ENCODE assay signal across 21 cellular contexts in genomic region chr15:101795455-101795854, GRCh38. TPM values are rescaled to one million over a fixed set of nuclear protein-coding genes. Genes with fewer than 3 reads are reported as not detected.
DNase-seq lines count a peak whose midpoint lies in the region; ATAC-seq and TF ChIP-seq lines count a peak whose summit lies in the region.
"Had no signal": no experiment of that assay in that cellular context is flagged by ENCODE, and none has a peak within 500 bp of the region (broad histone marks: within the 10 kb centered on the region; RNA-seq: fewer than 3 reads in every experiment).

No MANE protein-coding gene starts in this region.

- in situ Hi-C loops in mammary epithelial cell (cut with MboI; ENCODE audit: low sequenced_read_pairs in 2 of 2) = no loop called here

- ATAC-seq in GM21367 (IDR thresholded peaks at IDR 0.05; ENCODE audit: unreplicated experiment) = no peak
- ATAC-seq: activated naive CD4-positive, alpha-beta T cell treated with anti-CD3 and anti-CD28 coated beads, Interleukin-2, amount 50 U/mL, for 72 hours; esophagus mucosa; K562 had no signal

- TF ChIP-seq CTCF in AG09309 (IDR thresholded peaks at IDR 0.05; ENCODE audit: control insufficient read depth, insufficient read depth, low read depth, low read length, missing control alignments) (no peak), mammary epithelial cell (conservative IDR thresholded peaks at IDR 0.05 in 1 of 2, IDR thresholded peaks at IDR 0.05 in 1 of 2; ENCODE audit: extremely low read depth in 1 of 2, insufficient read depth in 1 of 2, low read depth in 1 of 2, low read length in 2 of 2) (no peak), GM20000 (IDR thresholded peaks at IDR 0.05; ENCODE audit: extremely low read depth, missing control alignments) (no peak)

- no peak overlapping the region for H3K9ac ChIP-seq in mammary epithelial cell (ENCODE audit: insufficient read depth, low read length)

- no peak overlapping the region for H3K4me2 ChIP-seq in mammary epithelial cell (ENCODE audit: insufficient read depth, low read depth, low read length)

- no peak overlapping the region for H3K27ac ChIP-seq in mammary epithelial cell (ENCODE audit: insufficient read depth, low read depth, low read length)

- H3K36me3 ChIP-seq in mammary epithelial cell (ENCODE audit: insufficient read depth, low read length) = no peaks in the 10 kb centered on the region
- H3K36me3 ChIP-seq: BE2C had no signal

- H2AFZ ChIP-seq in mammary epithelial cell (ENCODE audit: low read depth, low read length) = no peak overlapping the region

- no peaks in the 10 kb centered on the region for H3K9me3 ChIP-seq in mammary epithelial cell (replicated peaks; ENCODE audit: insufficient read depth, low read length)
- H3K9me3 ChIP-seq: BE2C had no signal

- dilution Hi-C loops in mammary epithelial cell (cut with HindIII; ENCODE audit: low sequenced_read_pairs) = no loop called here

- H3K79me2 ChIP-seq in mammary epithelial cell (ENCODE audit: insufficient read depth, low read length) = no peaks in the 10 kb centered on the region

- intact Hi-C loops in mammary epithelial cell (cut with micrococcal nuclease) = no loop called here

- H3K27me3 ChIP-seq in mammary epithelial cell (ENCODE audit: insufficient read depth, low read length) = no peaks in the 10 kb centered on the region

- DNase-seq in AG09309 (ENCODE audit: low read depth) (peak; percentile 37), HT1080 (ENCODE audit: low read depth) (peak; percentile 88), mammary epithelial cell (peak; percentile 56), iris pigment epithelial cell (ENCODE audit: low read depth) (peak; percentile 77), GM20000 (ENCODE audit: low spot score) (no peak), NCI-H2196 (lab: John Stamatoyannopoulos, UW; ENCODE audit: unreplicated experiment) (no peak), occipital lobe (lab: John Stamatoyannopoulos, UW) (no peak)
- DNase-seq: BE2C, DND-41, immature natural killer cell, NCI-H1417, NCI-H446 had no signal

- CTCF ChIA-PET in mammary epithelial cell (lab: Charles Lee; ENCODE audit: low non-redundant PET) = no interaction called here

- H4K20me1 ChIP-seq in mammary epithelial cell (ENCODE audit: insufficient read depth, low read length) = no peaks in the 10 kb centered on the region

- H3K4me1 ChIP-seq in mammary epithelial cell (ENCODE audit: insufficient read depth, low read length) = no peaks in the 10 kb centered on the region
- H3K4me1 ChIP-seq: BE2C had no signal

- H3K4me3 ChIP-seq in AG09309 (ENCODE audit: control insufficient read depth, low read depth, low read length) = no peak overlapping the region
- H3K4me3 ChIP-seq in mammary epithelial cell (replicated peaks in 1 of 3; ENCODE audit: insufficient read depth in 1 of 3, low read depth in 2 of 3, low read length in 3 of 3) = no peak overlapping the region
- H3K4me3 ChIP-seq: K562 had no signal

- WGBS in mammary epithelial cell (ENCODE audit: low coverage, missing lambda C conversion rate) = 30% methylated on average over 1 of the region's 1 CpG

- no TSS peak for BruUV-seq in mammary epithelial cell (replicated peaks; lab: Mats Ljungman, UMichigan)

RNA-seq across cellular contexts. Expression of gene OR4F6, which starts 7.9 kb away (rescaled TPM):
- 0.14 TPM in 1 of 2 replicates, not detected in the other for total RNA-seq in HT1080 (2014; rRNA removed; shearing (Covaris generic))
- not detected in 2 replicates for polyA plus RNA-seq in HT1080 (2015; cell fraction: cytosol; rRNA removed)
- polyA plus RNA-seq in HT1080 (2015; cell fraction: nucleus; rRNA removed) = not detected in 2 replicates
- total RNA-seq in mammary epithelial cell (not detected), occipital lobe (not detected)
- polyA plus RNA-seq in mammary epithelial cell = not detected
- not detected for polyA minus RNA-seq in mammary epithelial cell
- total RNA-seq: activated naive CD4-positive, alpha-beta T cell treated with anti-CD3 and anti-CD28 coated beads, Interleukin-2, amount 50 U/mL, for 72 hours; cerebellum; esophagus mucosa; K562; mesothelial cell of epicardium; osteocyte; T-helper 1 cell treated with Interleukin-12 subunit alpha and Interleukin-12 subunit beta and Interleukin-4 antibody, amounts not matched to agents 30 ng/mL and 1 ng/mL, for 36 hours; temporal lobe had no signal
- polyA plus RNA-seq: immature natural killer cell, K562 had no signal

RNA-seq across cellular contexts. Expression of gene OR4F15, which starts 16.5 kb away (rescaled TPM):
- total RNA-seq in HT1080 (2014; rRNA removed; shearing (Covaris generic)) = 0.30 and 0.51 TPM in 2 replicates
- 0.03 TPM in 1 of 2 replicates, not detected in the other for polyA plus RNA-seq in HT1080 (2015; cell fraction: cytosol; rRNA removed)
- polyA plus RNA-seq in HT1080 (2015; cell fraction: nucleus; rRNA removed) = 0.18 and 0.32 TPM in 2 replicates
- total RNA-seq in mammary epithelial cell (not detected), occipital lobe (not detected)
- polyA plus RNA-seq in mammary epithelial cell = not detected
- polyA minus RNA-seq in mammary epithelial cell = not detected
- total RNA-seq: activated naive CD4-positive, alpha-beta T cell treated with anti-CD3 and anti-CD28 coated beads, Interleukin-2, amount 50 U/mL, for 72 hours; cerebellum; esophagus mucosa; K562; mesothelial cell of epicardium; osteocyte; T-helper 1 cell treated with Interleukin-12 subunit alpha and Interleukin-12 subunit beta and Interleukin-4 antibody, amounts not matched to agents 30 ng/mL and 1 ng/mL, for 36 hours; temporal lobe had no signal
- polyA plus RNA-seq: immature natural killer cell, K562 had no signal

Comparison
In these comparisons a context has a peak if more than half of its experiments do, and no peak if none do; other contexts are left out.
1. DNase-seq: peak in AG09309 (single experiment), HT1080 (single experiment), mammary epithelial cell (single experiment) and iris pigment epithelial cell (single experiment); none in GM20000 (single experiment), NCI-H2196 (single experiment) and occipital lobe (single experiment).